In the genomic region with DNA sequence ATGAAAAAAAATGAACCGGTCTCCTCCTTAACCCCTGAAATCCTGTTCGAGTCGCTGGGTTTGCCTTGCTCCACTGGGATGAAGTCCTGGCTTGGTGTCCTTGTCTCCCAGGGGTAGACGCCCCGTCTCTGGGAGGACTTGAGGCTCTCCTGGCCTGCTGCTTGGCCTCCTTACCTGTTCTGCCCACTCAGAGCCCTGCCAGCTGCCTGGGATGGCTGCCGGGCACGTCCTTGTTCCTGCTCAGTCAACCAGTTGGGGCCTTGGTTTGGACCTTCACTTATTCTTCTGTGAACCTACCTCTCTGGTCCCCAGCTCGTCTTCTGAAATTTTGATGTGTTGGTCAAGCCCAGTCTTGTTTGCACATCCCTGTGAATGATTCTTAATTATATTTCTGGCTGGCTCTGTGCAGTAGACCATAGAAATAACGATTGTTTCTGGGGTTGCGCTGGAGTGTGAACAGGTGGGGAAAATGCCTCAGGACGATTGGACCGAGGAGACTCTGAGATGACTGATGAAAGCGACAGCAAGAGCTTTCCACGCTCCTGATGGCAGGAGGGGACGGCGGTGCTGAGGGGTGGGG, we compare ENCODE assay signal across 12 cellular contexts.
DNase-seq lines count a peak whose midpoint lies in the region; ATAC-seq, FAIRE-seq and TF ChIP-seq lines count a peak whose summit lies in the region.
"Had no signal": no experiment of that assay in that cellular context is flagged by ENCODE, and none has a peak within 500 bp of the region (broad histone marks: within the 10 kb centered on the region; RNA-seq: fewer than 3 reads in every experiment).

No MANE protein-coding gene starts in this region.

- no peak for ATAC-seq in naive thymus-derived CD8-positive, alpha-beta T cell
- ATAC-seq in upper lobe of right lung (no peak), HG03196 (IDR thresholded peaks at IDR 0.05; ENCODE audit: unreplicated experiment) (no peak)

- H3K27ac Mint-ChIP-seq in MCF 10A (ENCODE audit: low read depth, unreplicated experiment): no peak overlapping the region
- H3K27ac Mint-ChIP-seq in naive thymus-derived CD8-positive, alpha-beta T cell: peak overlapping the region in 6 of 10 donors; percentile 28 to 83 (median 73)
- H3K27ac Mint-ChIP-seq: activated CD4-positive, alpha-beta memory T cell treated with anti-CD3 and anti-CD28 coated beads for 36 hours; activated T-helper 2 cell treated with anti-CD3 and anti-CD28 coated beads, Interferon-gamma antibody, Interleukin-2, Interleukin-4, amounts not matched to agents 10 μg/mL and 5 μg/mL and 100 μg/mL, durations not matched to agents 14 hours and 24 hours and 36 hours had no signal

- peak overlapping the region; percentile 13 to 54 (median 30) for H3K4me3 ChIP-seq in breast epithelium
- no peak overlapping the region for H3K4me3 ChIP-seq in fibroblast of the aortic adventitia (ENCODE audit: low read depth, low read length)
- H3K4me3 ChIP-seq in upper lobe of right lung: peak overlapping the region; percentile 36

- intact Hi-C loops in breast epithelium (cut with DNase I; ENCODE audit: low total_unique reads): no loop called here
- intact Hi-C loops in MCF 10A (cut with micrococcal nuclease): no loop called here
- intact Hi-C loops in upper lobe of right lung (cut with DNase I): no loop called here

- H3K4me1 ChIP-seq in breast epithelium (peaks cover 0 to 6% of the 10 kb centered on the region in 2 donors), upper lobe of right lung (peaks cover 10% of the 10 kb centered on the region)
- H3K4me1 ChIP-seq: ascending aorta had no signal

- H3K27me3 ChIP-seq in breast epithelium: no peaks in the 10 kb centered on the region
- H3K27me3 ChIP-seq in upper lobe of right lung: no peaks in the 10 kb centered on the region
- H3K27me3 ChIP-seq: ascending aorta had no signal

- CTCF ChIA-PET in MCF 10A (lab: Yijun Ruan, JAX): interaction anchor here (0.5 to 2.9 kb wide), 9 partner anchors 11 to 587 kb away, joined by 3 to 11 read pairs (median 4); no protein-coding TSS in a partner anchor

- H3K4me1 Mint-ChIP-seq in MCF 10A (ENCODE audit: insufficient read depth, unreplicated experiment): no peaks in the 10 kb centered on the region
- H3K4me1 Mint-ChIP-seq in naive thymus-derived CD8-positive, alpha-beta T cell: peaks cover 4 to 13% (median 8%) of the 10 kb centered on the region in 4 donors

- POLR2A ChIA-PET in MCF 10A (lab: Yijun Ruan, JAX): interaction anchor here (0.7 to 1.0 kb wide), 3 partner anchors 9 to 302 kb away, joined by 3 to 4 read pairs (median 3); no protein-coding TSS in a partner anchor
- POLR2A ChIA-PET in naive thymus-derived CD8-positive, alpha-beta T cell (lab: Charles Lee): no interaction called here

- no peaks in the 10 kb centered on the region for H3K9me3 ChIP-seq in breast epithelium
- H3K9me3 ChIP-seq in upper lobe of right lung: no peaks in the 10 kb centered on the region
- H3K9me3 ChIP-seq: ascending aorta had no signal

- TF ChIP-seq CTCF in breast epithelium (IDR thresholded peaks at IDR 0.05) (no peak), MCF 10A (IDR thresholded peaks at IDR 0.05; ENCODE audit: unreplicated experiment) (no peak), fibroblast of the aortic adventitia (IDR thresholded peaks at IDR 0.05; ENCODE audit: insufficient read depth, low read length) (no peak), upper lobe of right lung (IDR thresholded peaks at IDR 0.05) (no peak)

- no peaks in the 10 kb centered on the region for H3K9me3 Mint-ChIP-seq in MCF 10A (ENCODE audit: unreplicated experiment)
- no peaks in the 10 kb centered on the region for H3K9me3 Mint-ChIP-seq in naive thymus-derived CD8-positive, alpha-beta T cell
- H3K9me3 Mint-ChIP-seq: activated CD4-positive, alpha-beta memory T cell treated with anti-CD3 and anti-CD28 coated beads for 36 hours; activated T-helper 2 cell treated with anti-CD3 and anti-CD28 coated beads, Interferon-gamma antibody, Interleukin-2, Interleukin-4, amounts not matched to agents 10 μg/mL and 5 μg/mL and 100 μg/mL, durations not matched to agents 14 hours and 24 hours and 36 hours had no signal

- BruUV-seq in MCF 10A (replicated peaks; lab: Mats Ljungman, UMichigan): no TSS peak

- no peak overlapping the region for H3K4me3 Mint-ChIP-seq in MCF 10A (ENCODE audit: unreplicated experiment)
- peak overlapping the region in 2 of 10 donors; percentile 14 to 68 for H3K4me3 Mint-ChIP-seq in naive thymus-derived CD8-positive, alpha-beta T cell
- H3K4me3 Mint-ChIP-seq: activated CD4-positive, alpha-beta memory T cell treated with anti-CD3 and anti-CD28 coated beads for 36 hours had no signal

- DNase-seq in breast epithelium (ENCODE audit: low spot score in 2 of 2) (no peak), MCF 10A (ENCODE audit: unreplicated experiment) (no peak), fibroblast of the aortic adventitia (ENCODE audit: low read depth) (peak; percentile 6), upper lobe of right lung (no peak), caudate nucleus (lab: John Stamatoyannopoulos, UW) (no peak), H54 (ENCODE audit: insufficient read length, low spot score) (no peak)
- no peak for DNase-seq in naive thymus-derived CD8-positive, alpha-beta T cell
- DNase-seq: activated CD4-positive, alpha-beta memory T cell treated with anti-CD3 and anti-CD28 coated beads for 36 hours; NCI-H2107 had no signal

- no peak for TF ChIP-seq POLR2A in breast epithelium (IDR thresholded peaks at IDR 0.05)
- no peak for TF ChIP-seq POLR2A in H54 (IDR thresholded peaks at IDR 0.05; ENCODE audit: low read depth, low read length)

- FAIRE-seq in H54 (lab: Jason Lieb, UNC): no peak

- H3K27ac ChIP-seq in breast epithelium (peak overlapping the region; percentile 71 to 78), upper lobe of right lung (no peak overlapping the region), caudate nucleus (ENCODE audit: low read depth, low read length) (no peak overlapping the region)
- H3K27ac ChIP-seq: ascending aorta had no signal

- no peaks in the 10 kb centered on the region for H3K36me3 Mint-ChIP-seq in MCF 10A (ENCODE audit: insufficient read depth, unreplicated experiment)
- H3K36me3 Mint-ChIP-seq in naive thymus-derived CD8-positive, alpha-beta T cell: no peaks in the 10 kb centered on the region
- H3K36me3 Mint-ChIP-seq: activated CD4-positive, alpha-beta memory T cell treated with anti-CD3 and anti-CD28 coated beads for 36 hours had no signal

- H3K27me3 Mint-ChIP-seq in MCF 10A (ENCODE audit: insufficient read depth, unreplicated experiment): no peaks in the 10 kb centered on the region
- H3K27me3 Mint-ChIP-seq in naive thymus-derived CD8-positive, alpha-beta T cell: peaks cover 5 to 11% (median 6%) of the 10 kb centered on the region in 5 donors

- H3K36me3 ChIP-seq in breast epithelium: no peaks in the 10 kb centered on the region
- no peaks in the 10 kb centered on the region for H3K36me3 ChIP-seq in upper lobe of right lung
- H3K36me3 ChIP-seq: ascending aorta had no signal

Comparison
In these comparisons a context has a peak if more than half of its experiments do, and no peak if none do; other contexts are left out.
1. H3K27ac ChIP-seq: peak in breast epithelium (2 of 2); none in upper lobe of right lung (single experiment) and caudate nucleus (single experiment).